In genomic region chr1:112688781-112689193, GRCh38 we compare ENCODE assay signal across 19 cellular contexts. TPM values are rescaled to one million over a fixed set of nuclear protein-coding genes. Genes with fewer than 3 reads are reported as not detected.
DNase-seq lines count a peak whose midpoint lies in the region; ATAC-seq and TF ChIP-seq lines count a peak whose summit lies in the region.
"Had no signal": no experiment of that assay in that cellular context is flagged by ENCODE, and none has a peak within 500 bp of the region (broad histone marks: within the 10 kb centered on the region; RNA-seq: fewer than 3 reads in every experiment).

No MANE protein-coding gene starts in this region.

- no peak overlapping the region for H3K4me3 Mint-ChIP-seq in activated CD8-positive, alpha-beta T cell treated with anti-CD3 and anti-CD28 coated beads for 36 hours
- no peak overlapping the region for H3K4me3 Mint-ChIP-seq in activated CD8-positive, alpha-beta T cell treated with anti-CD3 and anti-CD28 coated beads, Interleukin-2, amount 10 ng/mL, durations not matched to agents 7 days and 5 days
- no peak overlapping the region for H3K4me3 Mint-ChIP-seq in type B pancreatic cell

- peaks cover 3% of the 10 kb centered on the region for H3K4me1 Mint-ChIP-seq in activated CD8-positive, alpha-beta T cell treated with anti-CD3 and anti-CD28 coated beads for 36 hours (ENCODE audit: low read depth)
- H3K4me1 Mint-ChIP-seq in activated CD8-positive, alpha-beta T cell treated with anti-CD3 and anti-CD28 coated beads, Interleukin-2, amount 10 ng/mL, durations not matched to agents 7 days and 5 days (ENCODE audit: low read depth) = peaks cover 8% of the 10 kb centered on the region
- H3K4me1 Mint-ChIP-seq in type B pancreatic cell (ENCODE audit: unreplicated experiment) = peaks cover 24% of the 10 kb centered on the region

- peak overlapping the region; percentile 34 for H3K27ac Mint-ChIP-seq in activated CD8-positive, alpha-beta T cell treated with anti-CD3 and anti-CD28 coated beads for 36 hours
- no peak overlapping the region for H3K27ac Mint-ChIP-seq in activated CD8-positive, alpha-beta T cell treated with anti-CD3 and anti-CD28 coated beads, Interleukin-2, amount 10 ng/mL, durations not matched to agents 7 days and 5 days
- peak overlapping the region; percentile 68 for H3K27ac Mint-ChIP-seq in type B pancreatic cell

- no peaks in the 10 kb centered on the region for H3K27me3 Mint-ChIP-seq in activated CD8-positive, alpha-beta T cell treated with anti-CD3 and anti-CD28 coated beads for 36 hours
- H3K27me3 Mint-ChIP-seq in activated CD8-positive, alpha-beta T cell treated with anti-CD3 and anti-CD28 coated beads, Interleukin-2, amount 10 ng/mL, durations not matched to agents 7 days and 5 days (ENCODE audit: low read depth) = no peaks in the 10 kb centered on the region
- H3K27me3 Mint-ChIP-seq in type B pancreatic cell = no peaks in the 10 kb centered on the region

- no peak for DNase-seq in activated CD8-positive, alpha-beta T cell treated with anti-CD3 and anti-CD28 coated beads for 36 hours
- DNase-seq in activated CD8-positive, alpha-beta T cell treated with anti-CD3 and anti-CD28 coated beads, Interleukin-2, amount 10 ng/mL, durations not matched to agents 7 days and 5 days = no peak
- peak; percentile 43 for DNase-seq in fibroblast of villous mesenchyme (ENCODE audit: low read depth)
- DNase-seq in myocyte (ENCODE audit: low read depth) = peak; percentile 40
- no peak for DNase-seq in type B pancreatic cell (ENCODE audit: extremely low spot score, unreplicated experiment)
- no peak for DNase-seq in Ammon's horn (ENCODE audit: low spot score)
- DNase-seq in HCEC 1CT = no peak
- DNase-seq in DMS114 treated with DMSO at 0.1 percent for 48 hours (lab: John Stamatoyannopoulos, UW; ENCODE audit: unreplicated experiment) = no peak
- DNase-seq: activated naive CD4-positive, alpha-beta T cell treated with Interleukin-2 at 50 U/mL for 16 hours; C1 segment of cervical spinal cord; dermis blood vessel endothelial cell; KG1; NCI-H1105; NCI-H69; T-helper 9 cell; thyroid gland had no signal

- TF ChIP-seq CTCF in activated CD8-positive, alpha-beta T cell treated with anti-CD3 and anti-CD28 coated beads for 36 hours (IDR thresholded peaks at IDR 0.05) = no peak
- no peak for TF ChIP-seq CTCF in fibroblast of villous mesenchyme (IDR thresholded peaks at IDR 0.05; ENCODE audit: insufficient read depth, low read depth, low read length)
- no peak for TF ChIP-seq CTCF in type B pancreatic cell (conservative IDR thresholded peaks at IDR 0.05)

- POLR2A ChIA-PET in activated CD8-positive, alpha-beta T cell treated with anti-CD3 and anti-CD28 coated beads for 36 hours (lab: Charles Lee) = interaction anchor here (0.6 to 1.3 kb wide), 4 partner anchors 12 to 266 kb away, joined by 3 to 6 read pairs (median 4); partner anchors contain the start of gene MOV10
- POLR2A ChIA-PET in activated CD8-positive, alpha-beta T cell treated with anti-CD3 and anti-CD28 coated beads, Interleukin-2, amount 10 ng/mL, durations not matched to agents 7 days and 5 days (lab: Charles Lee) = no interaction called here

- no peak for ATAC-seq in activated CD8-positive, alpha-beta T cell treated with anti-CD3 and anti-CD28 coated beads for 36 hours
- ATAC-seq in activated CD8-positive, alpha-beta T cell treated with anti-CD3 and anti-CD28 coated beads, Interleukin-2, amount 10 ng/mL, durations not matched to agents 7 days and 5 days = no peak
- ATAC-seq: A549 had no signal

- CTCF ChIA-PET in activated CD8-positive, alpha-beta T cell treated with anti-CD3 and anti-CD28 coated beads for 36 hours (lab: Charles Lee) = no interaction called here
- CTCF ChIA-PET in activated CD8-positive, alpha-beta T cell treated with anti-CD3 and anti-CD28 coated beads, Interleukin-2, amount 10 ng/mL, durations not matched to agents 7 days and 5 days (lab: Charles Lee) = no interaction called here

- H3K36me3 Mint-ChIP-seq in activated CD8-positive, alpha-beta T cell treated with anti-CD3 and anti-CD28 coated beads for 36 hours (ENCODE audit: low read depth) = peaks cover 16% of the 10 kb centered on the region
- peaks cover 26% of the 10 kb centered on the region for H3K36me3 Mint-ChIP-seq in activated CD8-positive, alpha-beta T cell treated with anti-CD3 and anti-CD28 coated beads, Interleukin-2, amount 10 ng/mL, durations not matched to agents 7 days and 5 days (ENCODE audit: low read depth)
- peaks cover 22% of the 10 kb centered on the region for H3K36me3 Mint-ChIP-seq in type B pancreatic cell

- H3K9me3 Mint-ChIP-seq in activated CD8-positive, alpha-beta T cell treated with anti-CD3 and anti-CD28 coated beads for 36 hours = no peaks in the 10 kb centered on the region
- H3K9me3 Mint-ChIP-seq in activated CD8-positive, alpha-beta T cell treated with anti-CD3 and anti-CD28 coated beads, Interleukin-2, amount 10 ng/mL, durations not matched to agents 7 days and 5 days (ENCODE audit: insufficient read depth) = no peaks in the 10 kb centered on the region
- H3K9me3 Mint-ChIP-seq in type B pancreatic cell = no peaks in the 10 kb centered on the region

- H3K4me3 ChIP-seq in fibroblast of villous mesenchyme (ENCODE audit: low read depth, low read length) = no peak overlapping the region
- H3K4me3 ChIP-seq: A549, SJSA1, skin epidermis, thyroid gland had no signal

- intact Hi-C loops in activated CD8-positive, alpha-beta T cell treated with anti-CD3 and anti-CD28 coated beads for 36 hours (cut with micrococcal nuclease) = no loop called here

RNA-seq across cellular contexts. Expression of gene MOV10, which starts 14.3 kb away (rescaled TPM):
- 10 to 100 TPM; 77.2 to 78.5 TPM for total RNA-seq in activated CD8-positive, alpha-beta T cell treated with anti-CD3 and anti-CD28 coated beads for 36 hours
- total RNA-seq in activated CD8-positive, alpha-beta T cell treated with anti-CD3 and anti-CD28 coated beads, Interleukin-2, amount 10 ng/mL, durations not matched to agents 7 days and 5 days = 100 to 1,000 TPM; 120 TPM
- 56.7 and 63.5 TPM in 2 replicates for total RNA-seq in fibroblast of villous mesenchyme
- total RNA-seq in myocyte = 15.0 and 16.4 TPM in 2 replicates
- 24.7 TPM for polyA plus RNA-seq in myocyte (2012)
- total RNA-seq in type B pancreatic cell (ENCODE audit: low replicate concordance) = 113 and 128 TPM in 2 replicates

RNA-seq across cellular contexts. Expression of gene RHOC, which starts 18.1 kb away (rescaled TPM):
- total RNA-seq in activated CD8-positive, alpha-beta T cell treated with anti-CD3 and anti-CD28 coated beads for 36 hours = 10 to 100 TPM; 34.2 to 34.7 TPM
- total RNA-seq in activated CD8-positive, alpha-beta T cell treated with anti-CD3 and anti-CD28 coated beads, Interleukin-2, amount 10 ng/mL, durations not matched to agents 7 days and 5 days = 10 to 100 TPM; 85.6 to 93.8 TPM
- total RNA-seq in fibroblast of villous mesenchyme (379 and 483 TPM in 2 replicates), myocyte (174 and 188 TPM in 2 replicates), type B pancreatic cell (ENCODE audit: low replicate concordance) (131 and 173 TPM in 2 replicates)
- polyA plus RNA-seq in myocyte (2012) = 441 TPM

RNA-seq across cellular contexts. Expression of gene PPM1J, which starts 26.3 kb away (rescaled TPM):
- 1 to 10 TPM; 1.7 to 2.8 TPM for total RNA-seq in activated CD8-positive, alpha-beta T cell treated with anti-CD3 and anti-CD28 coated beads for 36 hours
- total RNA-seq in activated CD8-positive, alpha-beta T cell treated with anti-CD3 and anti-CD28 coated beads, Interleukin-2, amount 10 ng/mL, durations not matched to agents 7 days and 5 days = not detected
- total RNA-seq in fibroblast of villous mesenchyme (0.43 and 1.3 TPM in 2 replicates), myocyte (1.5 and 2.4 TPM in 2 replicates), type B pancreatic cell (ENCODE audit: low replicate concordance) (2.5 and 2.6 TPM in 2 replicates)
- 0.69 TPM for polyA plus RNA-seq in myocyte (2012)
- total RNA-seq: SJSA1 had no signal

Comparison
In these comparisons a context has a peak if more than half of its experiments do, and no peak if none do; other contexts are left out.
1. DNase-seq: peak in fibroblast of villous mesenchyme (single experiment) and myocyte (single experiment); none in activated CD8-positive, alpha-beta T cell treated with anti-CD3 and anti-CD28 coated beads for 36 hours (single experiment), activated CD8-positive, alpha-beta T cell treated with anti-CD3 and anti-CD28 coated beads, Interleukin-2, amount 10 ng/mL, durations not matched to agents 7 days and 5 days (single experiment), type B pancreatic cell (single experiment), Ammon's horn (single experiment), HCEC 1CT (single experiment) and DMS114 treated with DMSO at 0.1 percent for 48 hours (single experiment).